ENCODE assay signal across 23 cellular contexts in the genomic region with DNA sequence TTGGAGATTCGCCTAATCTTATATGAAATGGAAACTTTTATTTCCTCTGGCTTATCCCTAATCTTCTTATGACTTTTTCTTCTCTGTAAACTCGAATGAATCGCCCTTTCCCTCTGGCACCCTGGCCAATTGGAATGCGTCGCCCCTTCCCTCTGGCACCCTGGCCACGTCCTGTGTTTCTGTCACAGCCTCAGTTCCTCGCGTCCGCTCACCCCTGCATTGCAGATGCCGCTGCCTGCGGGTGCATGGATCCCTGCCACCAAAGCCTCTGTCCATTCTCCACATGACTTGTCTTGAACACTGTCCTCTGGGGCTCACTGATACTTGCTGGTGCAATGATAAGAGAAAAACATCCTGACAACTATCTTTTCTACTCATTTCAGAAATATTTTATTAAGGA.
"Had no signal": no experiment of that assay in that cellular context is flagged by ENCODE, and none has a peak within 500 bp of the region (broad histone marks: within the 10 kb centered on the region; RNA-seq: fewer than 3 reads in every experiment).

No MANE protein-coding gene starts in this region.

- H3K27ac ChIP-seq: brain microvascular endothelial cell, epithelial cell of prostate had no signal

- H3K27me3 Mint-ChIP-seq: activated CD4-positive, alpha-beta T cell treated with anti-CD3 and anti-CD28 coated beads for 36 hours; activated CD4-positive, alpha-beta T cell treated with anti-CD3 and anti-CD28 coated beads, Interleukin-2, amount 10 ng/mL, durations not matched to agents 7 days and 5 days; activated CD8-positive, alpha-beta T cell treated with anti-CD3 and anti-CD28 coated beads for 36 hours; activated T-helper 17 cell treated with anti-CD3 and anti-CD28 coated beads, Interleukin-2, amount 50 U/mL, for 72 hours; effector memory CD8-positive, alpha-beta T cell had no signal

- H3K27ac Mint-ChIP-seq: activated CD4-positive, alpha-beta T cell treated with anti-CD3 and anti-CD28 coated beads for 36 hours; activated CD4-positive, alpha-beta T cell treated with anti-CD3 and anti-CD28 coated beads, Interleukin-2, amount 10 ng/mL, durations not matched to agents 7 days and 5 days; activated CD8-positive, alpha-beta T cell treated with anti-CD3 and anti-CD28 coated beads for 36 hours; activated naive CD4-positive, alpha-beta T cell treated with anti-CD3 and anti-CD28 coated beads for 36 hours; activated naive CD4-positive, alpha-beta T cell treated with anti-CD3 and anti-CD28 coated beads, Interleukin-2, amount 50 U/mL, for 72 hours; activated T-helper 17 cell treated with anti-CD3 and anti-CD28 coated beads, Interleukin-2, amount 50 U/mL, for 72 hours; effector memory CD8-positive, alpha-beta T cell had no signal

- H3K4me3 Mint-ChIP-seq: activated CD4-positive, alpha-beta T cell treated with anti-CD3 and anti-CD28 coated beads for 36 hours; activated CD4-positive, alpha-beta T cell treated with anti-CD3 and anti-CD28 coated beads, Interleukin-2, amount 10 ng/mL, durations not matched to agents 7 days and 5 days; activated CD8-positive, alpha-beta T cell treated with anti-CD3 and anti-CD28 coated beads for 36 hours; activated naive CD4-positive, alpha-beta T cell treated with anti-CD3 and anti-CD28 coated beads for 36 hours; activated T-cell treated with anti-CD3 and anti-CD28 coated beads, Interleukin-2, amount 50 U/mL, for 4 hours; activated T-helper 17 cell treated with anti-CD3 and anti-CD28 coated beads, Interleukin-2, amount 50 U/mL, for 72 hours; effector memory CD8-positive, alpha-beta T cell had no signal

- H3K4me1 Mint-ChIP-seq: activated CD4-positive, alpha-beta T cell treated with anti-CD3 and anti-CD28 coated beads for 36 hours; activated CD4-positive, alpha-beta T cell treated with anti-CD3 and anti-CD28 coated beads, Interleukin-2, amount 10 ng/mL, durations not matched to agents 7 days and 5 days; activated T-helper 17 cell treated with anti-CD3 and anti-CD28 coated beads, Interleukin-2, amount 50 U/mL, for 72 hours had no signal

- ATAC-seq: activated CD4-positive, alpha-beta T cell treated with anti-CD3 and anti-CD28 coated beads for 36 hours; activated CD8-positive, alpha-beta T cell treated with anti-CD3 and anti-CD28 coated beads for 36 hours; activated naive CD4-positive, alpha-beta T cell treated with anti-CD3 and anti-CD28 coated beads, Interleukin-2, amount 50 U/mL, for 72 hours; activated T-cell treated with anti-CD3 and anti-CD28 coated beads, Interleukin-2, amount 50 U/mL, for 4 hours; activated T-helper 17 cell treated with anti-CD3 and anti-CD28 coated beads, Interleukin-2, amount 50 U/mL, for 72 hours; effector memory CD8-positive, alpha-beta T cell had no signal

- H3K9me3 Mint-ChIP-seq: activated CD4-positive, alpha-beta T cell treated with anti-CD3 and anti-CD28 coated beads, Interleukin-2, amount 10 ng/mL, durations not matched to agents 7 days and 5 days; activated CD8-positive, alpha-beta T cell treated with anti-CD3 and anti-CD28 coated beads for 36 hours; activated naive CD4-positive, alpha-beta T cell treated with anti-CD3 and anti-CD28 coated beads for 36 hours; activated naive CD4-positive, alpha-beta T cell treated with anti-CD3 and anti-CD28 coated beads, Interleukin-2, amount 50 U/mL, for 72 hours; activated T-cell treated with anti-CD3 and anti-CD28 coated beads, Interleukin-2, amount 50 U/mL, for 4 hours; activated T-helper 17 cell treated with anti-CD3 and anti-CD28 coated beads, Interleukin-2, amount 50 U/mL, for 72 hours; effector memory CD8-positive, alpha-beta T cell had no signal

- H3K27me3 ChIP-seq: brain microvascular endothelial cell had no signal

- DNase-seq: activated CD4-positive, alpha-beta T cell treated with anti-CD3 and anti-CD28 coated beads for 36 hours; activated CD4-positive, alpha-beta T cell treated with anti-CD3 and anti-CD28 coated beads, Interleukin-2, amount 10 ng/mL, durations not matched to agents 7 days and 5 days; activated CD4-positive, alpha-beta T cell treated with anti-CD3 and anti-CD28 coated beads, Interleukin-2, amount 50 U/mL, for 48 hours; activated CD4-positive, CD25-positive, alpha-beta regulatory T cell; activated CD4-positive, CD25-positive, alpha-beta regulatory T cell treated with anti-CD3 and anti-CD28 coated beads, Interleukin-2, amount 50 U/mL, for 72 hours; activated CD8-positive, alpha-beta T cell treated with anti-CD3 and anti-CD28 coated beads for 36 hours; activated effector memory CD4-positive, alpha-beta T cell treated with Interleukin-2 at 50 U/mL for 16 hours; activated gamma-delta T cell treated with Interleukin-2 at 50 U/mL for 16 hours; activated naive CD4-positive, alpha-beta T cell treated with anti-CD3 and anti-CD28 coated beads for 36 hours; activated T-cell treated with anti-CD3 and anti-CD28 coated beads, Interleukin-2, amount 50 U/mL, for 4 hours; amniotic stem cell; anterior cingulate cortex; brain microvascular endothelial cell; cortex of kidney; dermis blood vessel endothelial cell; effector CD4-positive, alpha-beta T cell; effector memory CD8-positive, alpha-beta T cell; foreskin fibroblast; head of caudate nucleus; T-helper 2 cell had no signal
